ENCODE assay signal across 1 cellular context in the genomic region with DNA sequence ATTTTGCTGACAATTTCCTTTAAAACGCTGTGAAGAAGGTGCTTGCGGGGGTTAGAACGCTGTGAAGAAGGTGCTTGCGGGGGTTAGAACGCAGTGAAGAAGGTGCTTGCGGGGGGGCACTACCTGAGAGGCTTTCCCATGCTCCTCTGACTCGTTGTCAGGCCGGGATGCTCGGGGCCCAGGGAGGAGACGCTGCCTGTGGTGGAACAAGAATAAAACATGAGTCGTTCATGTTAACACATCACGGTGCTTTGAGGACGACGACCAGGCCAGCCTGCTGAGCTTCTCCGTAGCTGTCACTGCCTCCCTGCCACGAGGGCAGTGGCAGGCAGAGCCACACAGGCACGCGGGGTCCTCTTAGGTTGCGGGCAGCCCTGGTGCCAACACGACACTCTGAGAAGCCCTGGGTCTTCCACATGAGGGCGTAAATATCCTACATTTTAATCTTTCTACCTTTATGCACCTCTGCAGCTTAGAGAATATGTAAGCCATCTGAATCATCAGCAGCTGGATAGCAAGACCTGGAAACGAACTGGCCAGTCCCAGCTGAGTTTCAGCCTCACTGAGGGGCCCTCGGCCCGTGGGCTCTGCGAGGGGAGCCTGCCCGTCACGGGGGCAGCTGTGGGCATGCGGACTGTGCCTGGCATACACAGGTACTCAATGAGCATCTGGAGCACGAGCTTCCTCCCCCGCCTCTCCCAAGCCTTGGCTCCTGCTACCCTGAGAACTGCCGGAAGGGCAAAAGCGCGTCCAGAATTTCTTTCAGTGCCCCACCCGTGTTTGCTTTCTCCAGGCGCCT.
A peak's percentile ranks its signal among the peaks of the same experiment; 100 is the strongest.
TF ChIP-seq lines count a peak whose summit lies in the region.

No MANE protein-coding gene starts in this region.

TF ChIP-seq in HepG2, 621 proteins besides CTCF, POLR2A, EP300 and RAD21:
- peak; percentile 66 for TF ChIP-seq FOSL2 (CRISPR knock-in tag; IDR thresholded peaks at IDR 0.05)
- TF ChIP-seq ZFP90 (CRISPR knock-in tag; IDR thresholded peaks at IDR 0.05; ENCODE audit: borderline replicate concordance): no peak
